In genomic region chr21:18913914-18914313, GRCh38 we compare ENCODE assay signal across 22 cellular contexts.
DNase-seq lines count a peak whose midpoint lies in the region; ATAC-seq and TF ChIP-seq lines count a peak whose summit lies in the region.
"Had no signal": no experiment of that assay in that cellular context is flagged by ENCODE, and none has a peak within 500 bp of the region (broad histone marks: within the 10 kb centered on the region; RNA-seq: fewer than 3 reads in every experiment).

No MANE protein-coding gene starts in this region.

- no peaks in the 10 kb centered on the region for H3K79me1 ChIP-seq in H9 (ENCODE audit: insufficient read depth, low read depth, low read length, poor library complexity, severe bottlenecking)

- no peaks in the 10 kb centered on the region for H3K23me2 ChIP-seq in H9 (ENCODE audit: insufficient read length, low read depth, low read length, poor library complexity, severe bottlenecking)

- TF ChIP-seq CTCF in H9 (conservative IDR thresholded peaks at IDR 0.05), result peak; percentile 17; the same call in 2 of the 3 replicates
- TF ChIP-seq CTCF in osteocyte (IDR thresholded peaks at IDR 0.05), result peak; percentile 15

- H3K9me3 Mint-ChIP-seq in H9 (peaks cover 4 to 5% of the 10 kb centered on the region in 2 experiments; a peak in 4 of 5 replicates), osteocyte (ENCODE audit: unreplicated experiment) (peaks cover 15% of the 10 kb centered on the region)

- H3K4ac ChIP-seq in H9 (ENCODE audit: low read depth, low read length), result no peak overlapping the region

- no peak overlapping the region for H2BK20ac ChIP-seq in H9 (ENCODE audit: low read depth, low read length, poor library complexity, severe bottlenecking)

- no peak overlapping the region for H2BK12ac ChIP-seq in H9 (ENCODE audit: insufficient read length, low read depth, low read length)

- DNase-seq in H9, result peak; percentile 38
- peak; percentile 9 for DNase-seq in cerebellar cortex (ENCODE audit: low spot score)
- DNase-seq in iPS-NIHi7 (ENCODE audit: extremely low spot score), result peak; percentile 22
- DNase-seq in osteocyte (ENCODE audit: extremely low spot score, unreplicated experiment), result no peak
- DNase-seq in hippocampal formation (lab: John Stamatoyannopoulos, UW), result no peak
- no peak for DNase-seq in activated CD4-positive, CD25-positive, alpha-beta regulatory T cell (lab: John Stamatoyannopoulos, UW)
- DNase-seq: Calu3, DMS79 treated with DMSO at 0.1 percent for 48 hours, GF-D8, IMR-90, KG1, MM.1S, NCI-H1417, NCI-H1694, NCI-H2029 treated with DMSO at 0.1 percent for 48 hours, NCI-H2227 treated with DMSO at 0.1 percent for 48 hours, NCI-H526 treated with DMSO at 0.1 percent for 48 hours, SIG-M5 had no signal

- no peak overlapping the region for H3T11ph ChIP-seq in H9 (ENCODE audit: low read length)

- no peak overlapping the region for H4K8ac ChIP-seq in H9 (replicated peaks; ENCODE audit: insufficient read length, low read depth, low read length)

- no peak overlapping the region for H2AK5ac ChIP-seq in H9 (ENCODE audit: insufficient read length, low read length)

- H3K27me3 Mint-ChIP-seq in H9 (ENCODE audit: low read depth) (no peaks in the 10 kb centered on the region), osteocyte (ENCODE audit: unreplicated experiment) (no peaks in the 10 kb centered on the region)

- no peak overlapping the region for H3K23ac ChIP-seq in H9 (ENCODE audit: insufficient read length, low read depth, low read length)

- H2BK15ac ChIP-seq in H9 (ENCODE audit: low read depth, low read length), result no peak overlapping the region

- H3K4me1 Mint-ChIP-seq in H9 (no peaks in the 10 kb centered on the region), osteocyte (ENCODE audit: unreplicated experiment) (no peaks in the 10 kb centered on the region)

- no CpG with 5 or more reads among the region's 4 CpGs for WGBS in H9 (ENCODE audit: extremely low coverage, insufficient read length, low lambda C conversion rate)

- no peak overlapping the region for H3K14ac ChIP-seq in H9 (ENCODE audit: insufficient read depth, low read length)

- no peak overlapping the region for H3K4me2 ChIP-seq in H9 (ENCODE audit: insufficient read depth, insufficient read length, low read length)

- H3K27ac Mint-ChIP-seq in H9, result no peak overlapping the region
- no peak overlapping the region for H3K27ac Mint-ChIP-seq in osteocyte (ENCODE audit: unreplicated experiment)

- no peak overlapping the region for H3K9ac ChIP-seq in H9 (ENCODE audit: extremely low read depth, insufficient read length, low read length)

- H3K9me3 ChIP-seq in H9 (ENCODE audit: control insufficient read depth, low read depth, low read length), result no peaks in the 10 kb centered on the region

- H3K4me3 Mint-ChIP-seq in H9 (no peak overlapping the region), osteocyte (ENCODE audit: unreplicated experiment) (no peak overlapping the region)

- no peak overlapping the region for H4K91ac ChIP-seq in H9 (ENCODE audit: insufficient read length, low read depth, low read length)

- H3K18ac ChIP-seq in H9 (ENCODE audit: insufficient read length, low read depth, low read length), result no peak overlapping the region

- no peak overlapping the region for H4K5ac ChIP-seq in H9 (ENCODE audit: insufficient read length, low read depth, low read length)

- H3K79me2 ChIP-seq in H9 (ENCODE audit: insufficient read depth, low read length), result no peaks in the 10 kb centered on the region

- no peaks in the 10 kb centered on the region for H3K4me1 ChIP-seq in H9 (ENCODE audit: insufficient read depth, low read length)

- H4K20me1 ChIP-seq in H9 (ENCODE audit: control insufficient read depth, insufficient read depth, insufficient read length), result no peaks in the 10 kb centered on the region

- no peak overlapping the region for H2AFZ ChIP-seq in H9 (ENCODE audit: low read length)

- no peak overlapping the region for H2BK5ac ChIP-seq in H9 (ENCODE audit: insufficient read length, low read length)

- H3K27me3 ChIP-seq in H9 (ENCODE audit: insufficient read depth, low read length), result no peaks in the 10 kb centered on the region

- H3K56ac ChIP-seq in H9 (ENCODE audit: insufficient read length, low read depth, low read length), result no peak overlapping the region

- H3K27ac ChIP-seq in H9 (ENCODE audit: insufficient read length, low read depth, low read length), result no peak overlapping the region
- H3K27ac ChIP-seq: RWPE1, SK-N-MC had no signal

- no peak overlapping the region for H2BK120ac ChIP-seq in H9 (ENCODE audit: low read depth, low read length, poor library complexity, severe bottlenecking)

- ATAC-seq in HG03139 (IDR thresholded peaks at IDR 0.05; ENCODE audit: unreplicated experiment), result no peak
- ATAC-seq: Panc1 had no signal

- H3K36me3 Mint-ChIP-seq in H9 (ENCODE audit: insufficient read depth in 1 of 3, low read depth in 3 of 3), result peaks cover 0 to 7% (median 2%) of the 10 kb centered on the region in 3 experiments; a peak in 2 of 7 replicates
- H3K36me3 Mint-ChIP-seq in osteocyte (ENCODE audit: unreplicated experiment), result peaks cover 3% of the 10 kb centered on the region

Comparison
In these comparisons a context has a peak if more than half of its experiments do, and no peak if none do; other contexts are left out.
1. DNase-seq: peak in H9 (single experiment), cerebellar cortex (single experiment) and iPS-NIHi7 (single experiment); none in osteocyte (single experiment), hippocampal formation (0 of 2) and activated CD4-positive, CD25-positive, alpha-beta regulatory T cell (0 of 4).